ENCODE assay signal across 9 cellular contexts in the genomic region with DNA sequence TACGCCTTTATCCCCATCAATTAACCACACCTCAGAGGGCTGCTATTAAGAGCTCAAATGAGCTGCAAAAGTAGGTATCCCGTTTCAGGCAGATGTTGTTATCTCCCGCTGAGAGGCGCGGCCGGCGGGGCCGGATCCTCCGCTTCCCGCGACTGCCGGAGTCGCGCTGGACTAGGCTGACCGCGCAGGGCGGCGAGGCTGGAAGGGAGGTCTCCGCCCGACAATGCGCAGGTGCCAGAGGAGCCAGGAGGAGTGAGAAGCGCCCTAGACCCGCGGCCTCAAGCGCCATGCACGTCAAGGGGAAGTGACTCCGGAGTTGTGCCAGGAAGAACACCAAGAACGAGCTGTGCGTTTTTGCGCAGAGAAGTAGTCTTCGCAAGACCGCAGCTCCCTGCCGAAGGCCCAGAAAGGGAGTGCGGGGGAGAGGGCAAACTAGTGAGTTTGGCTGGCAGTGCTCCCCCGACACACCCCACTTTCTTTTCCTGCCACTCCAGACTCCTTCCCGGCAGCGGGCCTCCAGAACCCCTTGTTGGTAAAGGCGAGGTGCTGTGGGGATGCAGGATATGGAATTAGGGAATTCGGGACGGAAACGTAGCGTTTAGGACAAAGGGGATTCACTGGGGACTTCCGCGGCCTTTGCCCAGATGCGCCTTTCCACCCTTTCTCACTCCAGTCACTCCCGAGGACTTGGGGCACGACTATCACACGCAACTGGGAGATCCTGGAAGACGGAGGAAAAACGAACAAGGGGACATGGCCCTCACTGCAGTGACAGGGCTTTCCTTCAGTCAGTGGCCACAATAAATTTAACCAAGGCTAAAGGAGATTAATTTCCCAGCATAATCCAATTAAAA. TPM values are rescaled to one million over a fixed set of nuclear protein-coding genes. Genes with fewer than 3 reads are reported as not detected.
A peak's percentile ranks its signal among the peaks of the same experiment; 100 is the strongest.
DNase-seq lines count a peak whose midpoint lies in the region; ATAC-seq and TF ChIP-seq lines count a peak whose summit lies in the region.
"Had no signal": no experiment of that assay in that cellular context is flagged by ENCODE, and none has a peak within 500 bp of the region (broad histone marks: within the 10 kb centered on the region; RNA-seq: fewer than 3 reads in every experiment).

No MANE protein-coding gene starts in this region.

- H2AFZ ChIP-seq in GM23338 = peak overlapping the region; percentile 72
- no peak overlapping the region for H2AFZ ChIP-seq in hepatocyte

- H3K4me1 ChIP-seq in GM23338 (ENCODE audit: insufficient read depth) = peaks cover 78% of the 10 kb centered on the region
- H3K4me1 ChIP-seq in hepatocyte (ENCODE audit: insufficient read depth) = peaks cover 14% of the 10 kb centered on the region
- no peaks in the 10 kb centered on the region for H3K4me1 ChIP-seq in psoas muscle
- no peaks in the 10 kb centered on the region for H3K4me1 ChIP-seq in ascending aorta

- WGBS in hepatocyte (ENCODE audit: low lambda C conversion rate, missing lambda C conversion rate) = 8% methylated on average over 50 of the region's 50 CpGs
- WGBS in psoas muscle, 3 donors = 38 to 46% (median 41%) methylated on average over 50 of the region's 50 CpGs

- peaks cover 100% of the 10 kb centered on the region for H3K27me3 ChIP-seq in GM23338 (ENCODE audit: insufficient read depth)
- peaks cover 100% of the 10 kb centered on the region for H3K27me3 ChIP-seq in hepatocyte
- peaks cover 0 to 68% (median 15%) of the 10 kb centered on the region in 3 donors for H3K27me3 ChIP-seq in psoas muscle (ENCODE audit: insufficient read depth in 3 of 3, low read length in 2 of 3)
- H3K27me3 ChIP-seq in ascending aorta = peaks cover 14% of the 10 kb centered on the region
- H3K27me3 ChIP-seq in MG63 = no peaks in the 10 kb centered on the region

- DNase-seq in GM23338 (ENCODE audit: low spot score) (peak; percentile 78), hepatocyte (ENCODE audit: low spot score) (no peak), psoas muscle (no peak), ascending aorta (ENCODE audit: low spot score in 2 of 2) (no peak), MG63 (no peak), germinal center (ENCODE audit: low spot score) (no peak)
- DNase-seq in T-helper 2 cell treated with Interferon-gamma antibody and Interleukin-4, amounts not matched to agents 5 μg/mL and 100 μg/mL, for 36 hours (ENCODE audit: low spot score) = no peak
- DNase-seq: cerebellar nuclear complex had no signal

- no peaks in the 10 kb centered on the region for H3K9me3 ChIP-seq in hepatocyte (ENCODE audit: low read depth)
- H3K9me3 ChIP-seq in psoas muscle = no peaks in the 10 kb centered on the region
- no peaks in the 10 kb centered on the region for H3K9me3 ChIP-seq in ascending aorta
- H3K9me3 ChIP-seq in MG63 = 0 out of 2 replicates have a peak, but pooled peaks cover 2% of the 10 kb centered on the region

- peak overlapping the region; percentile 63 for H3K4me3 ChIP-seq in GM23338
- H3K4me3 ChIP-seq in hepatocyte = no peak overlapping the region
- H3K4me3 ChIP-seq in psoas muscle = peak overlapping the region; percentile 56
- H3K4me3 ChIP-seq in ascending aorta = no peak overlapping the region
- no peak overlapping the region for H3K4me3 ChIP-seq in MG63

- peaks cover 21% of the 10 kb centered on the region for H3K27me3 Mint-ChIP-seq in GM23338 (ENCODE audit: insufficient read depth, low read depth, poor library complexity)
- H3K27me3 Mint-ChIP-seq in T-helper 2 cell treated with Interferon-gamma antibody and Interleukin-4, amounts not matched to agents 5 μg/mL and 100 μg/mL, for 36 hours (ENCODE audit: low read depth) = peaks cover 95% of the 10 kb centered on the region

- H3K4me3 Mint-ChIP-seq in GM23338 = peak overlapping the region; percentile 72
- H3K4me3 Mint-ChIP-seq in T-helper 2 cell treated with Interferon-gamma antibody and Interleukin-4, amounts not matched to agents 5 μg/mL and 100 μg/mL, for 36 hours = no peak overlapping the region

- H3K36me3 Mint-ChIP-seq in GM23338 (ENCODE audit: low read depth) = no peaks in the 10 kb centered on the region; the same call in 2 of the 3 replicates
- no peaks in the 10 kb centered on the region for H3K36me3 Mint-ChIP-seq in T-helper 2 cell treated with Interferon-gamma antibody and Interleukin-4, amounts not matched to agents 5 μg/mL and 100 μg/mL, for 36 hours (ENCODE audit: low read depth)

- no peak overlapping the region for H3K27ac Mint-ChIP-seq in GM23338
- H3K27ac Mint-ChIP-seq in T-helper 2 cell treated with Interferon-gamma antibody and Interleukin-4, amounts not matched to agents 5 μg/mL and 100 μg/mL, for 36 hours = peak overlapping the region; percentile 80

- H3K4me2 ChIP-seq in GM23338 (peak overlapping the region; percentile 90), hepatocyte (peak overlapping the region; percentile 72)

- H3K9me2 ChIP-seq in GM23338 (ENCODE audit: insufficient read depth) (no peaks in the 10 kb centered on the region), hepatocyte (replicated peaks; ENCODE audit: insufficient read depth) (no peaks in the 10 kb centered on the region)

- TF ChIP-seq CTCF in GM23338 (conservative IDR thresholded peaks at IDR 0.05; ENCODE audit: low read depth in 2 of 2) = no peak
- TF ChIP-seq CTCF in hepatocyte (IDR thresholded peaks at IDR 0.05; ENCODE audit: poor library complexity) = no peak
- no peak for TF ChIP-seq CTCF in psoas muscle (IDR thresholded peaks at IDR 0.05)
- TF ChIP-seq CTCF in ascending aorta (IDR thresholded peaks at IDR 0.05) = no peak

- H4K20me1 ChIP-seq in GM23338 (replicated peaks; ENCODE audit: insufficient read depth) (peaks cover 51% of the 10 kb centered on the region), hepatocyte (ENCODE audit: insufficient read depth, poor library complexity, severe bottlenecking) (no peaks in the 10 kb centered on the region)

- H3F3A ChIP-seq in GM23338 (replicated peaks; ENCODE audit: low read depth) = peaks cover 57% of the 10 kb centered on the region

- H3K9me3 Mint-ChIP-seq in GM23338 = peaks cover 2% of the 10 kb centered on the region; the same call in 1 of the 3 replicates
- no peaks in the 10 kb centered on the region for H3K9me3 Mint-ChIP-seq in T-helper 2 cell treated with Interferon-gamma antibody and Interleukin-4, amounts not matched to agents 5 μg/mL and 100 μg/mL, for 36 hours

- H3K27ac ChIP-seq in GM23338 (ENCODE audit: low read depth) (no peak overlapping the region), hepatocyte (no peak overlapping the region), psoas muscle (no peak overlapping the region), ascending aorta (no peak overlapping the region)

- ATAC-seq in GM23338 (peak; percentile 37), psoas muscle (peak in 1 of 4 donors; percentile 37), HG03159 (IDR thresholded peaks at IDR 0.05; ENCODE audit: unreplicated experiment) (no peak)

- H3K79me2 ChIP-seq in GM23338 (replicated peaks; ENCODE audit: insufficient read depth) = no peaks in the 10 kb centered on the region
- no peaks in the 10 kb centered on the region for H3K79me2 ChIP-seq in hepatocyte

- peaks cover 50% of the 10 kb centered on the region for H3K4me1 Mint-ChIP-seq in GM23338
- peaks cover 3% of the 10 kb centered on the region for H3K4me1 Mint-ChIP-seq in T-helper 2 cell treated with Interferon-gamma antibody and Interleukin-4, amounts not matched to agents 5 μg/mL and 100 μg/mL, for 36 hours (ENCODE audit: low read depth)

- no peaks in the 10 kb centered on the region for H3K36me3 ChIP-seq in GM23338 (ENCODE audit: insufficient read depth)
- no peaks in the 10 kb centered on the region for H3K36me3 ChIP-seq in hepatocyte (replicated peaks; ENCODE audit: insufficient read depth, low read depth)
- no peaks in the 10 kb centered on the region for H3K36me3 ChIP-seq in psoas muscle (ENCODE audit: insufficient read depth in 1 of 2, low read depth in 1 of 2)
- H3K36me3 ChIP-seq in ascending aorta = no peaks in the 10 kb centered on the region
- H3K36me3 ChIP-seq in MG63 = peaks cover 29% of the 10 kb centered on the region

- intact Hi-C loops in psoas muscle (cut with DNase I) = loop anchor here in 1 of 2 donors (10.0 kb wide), 1 partner anchor 322 kb away; no protein-coding TSS in a partner anchor
- intact Hi-C loops in ascending aorta (cut with DNase I) = no loop called here

TF ChIP-seq in GM23338, 12 proteins besides CTCF, POLR2A, EP300 and RAD21 (continues in another document):
- TF ChIP-seq ZNF114 (CRISPR knock-in tag; IDR thresholded peaks at IDR 0.05) (no peak), EZH2 (IDR thresholded peaks at IDR 0.05; ENCODE audit: low read depth, unreplicated experiment) (peak; percentile 91), CREB1 (CRISPR knock-in tag; IDR thresholded peaks at IDR 0.05; ENCODE audit: low read depth) (no peak)

RNA-seq across cellular contexts. Expression of a gene that starts 8.0 kb away (rescaled TPM):
- 0.59 and 3.0 TPM in 2 replicates for total RNA-seq in GM23338 (2014; rRNA removed; shearing (Covaris generic))
- polyA plus RNA-seq in GM23338 (2016; fragmentation: Nextera tagmentation; extraction: Ambion mirVana) (4.5 and 9.2 TPM in 2 replicates), hepatocyte (8.6 and 9.3 TPM in 2 replicates), psoas muscle (1 to 10 TPM in 1 of 3 donors, under 1 TPM in 2; 0.14 to 1.5 (median 0.42) TPM)
- total RNA-seq in hepatocyte (8.2 and 8.4 TPM in 2 replicates), psoas muscle (1 to 10 TPM in 1 of 4 donors, under 1 TPM in 3; 0.13 to 1.3 (median 0.55) TPM), ascending aorta (0.85 TPM)
- total RNA-seq in MG63 (2014; rRNA removed; shearing (Covaris generic); ENCODE audit: low replicate concordance) = 8.1 and 15.1 TPM in 2 replicates

RNA-seq across cellular contexts. Expression of a gene that starts 10.0 kb away (rescaled TPM):
- not detected in 2 replicates for total RNA-seq in GM23338 (2014; rRNA removed; shearing (Covaris generic))
- not detected in 2 replicates for polyA plus RNA-seq in GM23338 (2016; fragmentation: Nextera tagmentation; extraction: Ambion mirVana)
- 15.9 and 19.9 TPM in 2 replicates for total RNA-seq in hepatocyte
- polyA plus RNA-seq in hepatocyte = 7.3 and 8.9 TPM in 2 replicates
- total RNA-seq in psoas muscle = 1 to 10 TPM in 3 of 4 donors, under 1 TPM in 1; 0.39 to 1.4 (median 1.2) TPM
- polyA plus RNA-seq in psoas muscle = 1 to 10 TPM in 1 of 3 donors, under 1 TPM in 2; 0.57 to 1.4 (median 0.86) TPM
- total RNA-seq in ascending aorta = 8.0 TPM
- total RNA-seq in MG63 (2014; rRNA removed; shearing (Covaris generic); ENCODE audit: low replicate concordance) = 73.0 and 76.3 TPM in 2 replicates

Comparison
In these comparisons a context has a peak if more than half of its experiments do, and no peak if none do; other contexts are left out.
1. H3K4me3 ChIP-seq: peak in GM23338 (single experiment) and psoas muscle (single experiment); none in hepatocyte (single experiment), ascending aorta (0 of 2) and MG63 (single experiment).